In genomic region chr4:145618912-145619638, GRCh38 we compare ENCODE assay signal across 1 cellular context.
TF ChIP-seq lines count a peak whose summit lies in the region.

Gene MMAA (plus strand): TSS chr4:145619385. CDS start chr4:145639140, 19,755 bp downstream.

TF ChIP-seq in HepG2, 621 proteins besides CTCF, POLR2A, EP300 and RAD21 (continued from another document and continues in another):
- 0 out of 2 replicates have a peak, but pooled peaks have one; percentile 39 for TF ChIP-seq RERE (CRISPR knock-in tag; IDR thresholded peaks at IDR 0.05; ENCODE audit: low read depth)
- TF ChIP-seq AFF4 (CRISPR knock-in tag; IDR thresholded peaks at IDR 0.05) = 0 out of 2 replicates have a peak, but pooled peaks have one; percentile 18
- TF ChIP-seq ZNF207 (IDR thresholded peaks at IDR 0.05; ENCODE audit: borderline replicate concordance) = no peak
- TF ChIP-seq POLR2G (IDR thresholded peaks at IDR 0.05; ENCODE audit: low read depth, low read length) = peak; percentile 96
- 0 out of 2 replicates have a peak, but pooled peaks have one; percentile 33 for TF ChIP-seq ZSCAN29 (CRISPR knock-in tag; conservative IDR thresholded peaks at IDR 0.05)
- no peak for TF ChIP-seq ZNF790 (CRISPR knock-in tag; IDR thresholded peaks at IDR 0.05; ENCODE audit: borderline replicate concordance)
- peak; percentile 60; the same call in 1 of the 2 replicates for TF ChIP-seq GMEB2 (CRISPR knock-in tag; IDR thresholded peaks at IDR 0.05; ENCODE audit: low read depth)
- no peak for TF ChIP-seq BHLHE40 (IDR thresholded peaks at IDR 0.05; ENCODE audit: low read length)
- peak; percentile 75 for TF ChIP-seq SP2 (CRISPR knock-in tag; IDR thresholded peaks at IDR 0.05)
- 0 out of 2 replicates have a peak, but pooled peaks have one; percentile 22 for TF ChIP-seq ZFP36L1 (CRISPR knock-in tag; IDR thresholded peaks at IDR 0.05)
- peak; percentile 10 for TF ChIP-seq TBL1XR1 (IDR thresholded peaks at IDR 0.05; ENCODE audit: borderline replicate concordance, low read length, partially characterized antibody)
- no peak for TF ChIP-seq RORA (CRISPR knock-in tag; IDR thresholded peaks at IDR 0.05)
- TF ChIP-seq KLF12 (CRISPR knock-in tag; IDR thresholded peaks at IDR 0.05; ENCODE audit: borderline replicate concordance) = no peak; the same call in 1 of the 2 replicates
- no peak for TF ChIP-seq PAF1 (CRISPR knock-in tag; IDR thresholded peaks at IDR 0.05)
- TF ChIP-seq JARID2 (CRISPR knock-in tag; IDR thresholded peaks at IDR 0.05; ENCODE audit: insufficient replicate concordance) = no peak
- TF ChIP-seq U2AF2 (IDR thresholded peaks at IDR 0.05; ENCODE audit: low read depth, low read length) = 0 out of 2 replicates have a peak, but pooled peaks have one; percentile 16
- no peak for TF ChIP-seq GPN1 (CRISPR knock-in tag; IDR thresholded peaks at IDR 0.05; ENCODE audit: borderline replicate concordance)
- peak; percentile 91 for TF ChIP-seq ZNF501 (CRISPR knock-in tag; IDR thresholded peaks at IDR 0.05)
- TF ChIP-seq ATRX (CRISPR knock-in tag; IDR thresholded peaks at IDR 0.05; ENCODE audit: borderline replicate concordance) = no peak
- TF ChIP-seq TFDP1 (CRISPR knock-in tag; IDR thresholded peaks at IDR 0.05; ENCODE audit: borderline replicate concordance) = peak; percentile 83
- peak; percentile 93 for TF ChIP-seq ZGPAT (CRISPR knock-in tag; IDR thresholded peaks at IDR 0.05)
- TF ChIP-seq NFE2L1 (CRISPR knock-in tag; IDR thresholded peaks at IDR 0.05; ENCODE audit: borderline replicate concordance) = no peak
- TF ChIP-seq ZNF788 (CRISPR knock-in tag; IDR thresholded peaks at IDR 0.05; ENCODE audit: borderline replicate concordance) = peak; percentile 92
- peak; percentile 90 for TF ChIP-seq ZNF407 (CRISPR knock-in tag; IDR thresholded peaks at IDR 0.05; ENCODE audit: not compliant biosample characterization)
- TF ChIP-seq ZHX1 (CRISPR knock-in tag; IDR thresholded peaks at IDR 0.05; ENCODE audit: low read depth) = peak; percentile 90
- TF ChIP-seq FOXO1 (CRISPR knock-in tag; IDR thresholded peaks at IDR 0.05) = peak; percentile 55
- no peak for TF ChIP-seq ZSCAN9 (CRISPR knock-in tag; IDR thresholded peaks at IDR 0.05; ENCODE audit: borderline replicate concordance)
- no peak for TF ChIP-seq TOE1 (CRISPR knock-in tag; IDR thresholded peaks at IDR 0.05)
- TF ChIP-seq MXD4 (CRISPR knock-in tag; IDR thresholded peaks at IDR 0.05) = peak; percentile 85
- TF ChIP-seq MAFK (conservative IDR thresholded peaks at IDR 0.05 in 1 of 2, IDR thresholded peaks at IDR 0.05 in 1 of 2; ENCODE audit: low read length in 2 of 2) = no peak
- no peak for TF ChIP-seq ZNF672 (CRISPR knock-in tag; IDR thresholded peaks at IDR 0.05)
